ENCODE assay signal across 1 cellular context in genomic region chr1:67134692-67135091, GRCh38.
TF ChIP-seq lines count a peak whose summit lies in the region.

Gene C1orf141, minus strand, starts transcription at chr1:67134970. Its CDS starts 7,730 bp downstream, at chr1:67127240.

TF ChIP-seq in H1, 55 proteins besides CTCF, POLR2A, EP300 and RAD21:
- peak in 1 of 2 experiments; percentile 80; a peak in 2 of 4 replicates for TF ChIP-seq SIN3A (conservative IDR thresholded peaks at IDR 0.05 in 1 of 2, IDR thresholded peaks at IDR 0.05 in 1 of 2; ENCODE audit: low read depth in 1 of 2, low read length in 2 of 2)
- TF ChIP-seq SP1 (IDR thresholded peaks at IDR 0.05; ENCODE audit: low read depth, low read length), result no peak
- TF ChIP-seq FOSL1 (IDR thresholded peaks at IDR 0.05; ENCODE audit: insufficient read depth, low read depth, low read length), result no peak
- TF ChIP-seq HDAC2 (IDR thresholded peaks at IDR 0.05; ENCODE audit: borderline replicate concordance in 1 of 2, low read depth in 2 of 2, low read length in 2 of 2), result 0 out of 4 replicates have a peak, but pooled peaks of 1 of the 2 experiments have one; percentile 23
- TF ChIP-seq PHF8 (conservative IDR thresholded peaks at IDR 0.05; ENCODE audit: low read depth, low read length), result no peak
- peak; percentile 43 for TF ChIP-seq ASH2L (IDR thresholded peaks at IDR 0.05; ENCODE audit: low read length)
- TF ChIP-seq KDM4A (IDR thresholded peaks at IDR 0.05; ENCODE audit: low read depth, low read length, severe bottlenecking), result peak; percentile 54
- no peak for TF ChIP-seq CBX8 (IDR thresholded peaks at IDR 0.05; ENCODE audit: borderline replicate concordance, low read depth, low read length)
